Comparison of ENCODE assay signal across 8 cellular contexts in genomic region chr10:45419673-45420020, GRCh38. TPM values are rescaled to one million over a fixed set of nuclear protein-coding genes. Genes with fewer than 3 reads are reported as not detected.
DNase-seq lines count a peak whose midpoint lies in the region; ATAC-seq and TF ChIP-seq lines count a peak whose summit lies in the region.
"Had no signal": no experiment of that assay in that cellular context is flagged by ENCODE, and none has a peak within 500 bp of the region (broad histone marks: within the 10 kb centered on the region; RNA-seq: fewer than 3 reads in every experiment).

No MANE protein-coding gene starts in this region.

- H3K9me3 ChIP-seq in esophagus (ENCODE audit: control insufficient read depth in 2 of 2, insufficient read depth in 1 of 2, low read depth in 1 of 2, low read length in 1 of 2) (no peaks in the 10 kb centered on the region), neural progenitor cell (ENCODE audit: low read depth) (no peaks in the 10 kb centered on the region)

- peaks cover 3% of the 10 kb centered on the region for H3F3A ChIP-seq in neural progenitor cell (ENCODE audit: low read depth)

- peaks cover 0 to 8% of the 10 kb centered on the region in 2 donors for H3K4me1 ChIP-seq in esophagus (ENCODE audit: control insufficient read depth in 2 of 2, insufficient read depth in 2 of 2, low read length in 1 of 2)
- peaks cover 9% of the 10 kb centered on the region for H3K4me1 ChIP-seq in neural progenitor cell

- peak overlapping the region; percentile 81 for H2AFZ ChIP-seq in neural progenitor cell (replicated peaks)

- no peaks in the 10 kb centered on the region for H4K20me1 ChIP-seq in neural progenitor cell (ENCODE audit: low read depth)

- H3K27me3 Mint-ChIP-seq in IgD-negative memory B cell (no peaks in the 10 kb centered on the region), neural progenitor cell (ENCODE audit: insufficient read depth, low read depth) (peaks cover 9% of the 10 kb centered on the region)

- peak overlapping the region; percentile 74 for H3K27ac ChIP-seq in esophagus (ENCODE audit: low read depth in 2 of 2, low read length in 1 of 2)
- H3K27ac ChIP-seq in neural progenitor cell, result no peak overlapping the region
- H3K27ac ChIP-seq: SK-N-MC had no signal

- H3K79me2 ChIP-seq in neural progenitor cell (ENCODE audit: low read depth), result no peaks in the 10 kb centered on the region

- no peaks in the 10 kb centered on the region for H3K27me3 ChIP-seq in esophagus (ENCODE audit: control insufficient read depth in 1 of 2, insufficient read depth in 2 of 2, low read length in 2 of 2)
- H3K27me3 ChIP-seq in neural progenitor cell, result peaks cover 8% of the 10 kb centered on the region

- H3K9ac ChIP-seq in neural progenitor cell, result no peak overlapping the region

- H3K27ac Mint-ChIP-seq in IgD-negative memory B cell, result peak overlapping the region; percentile 89 to 97 (median 90)
- H3K27ac Mint-ChIP-seq in neural progenitor cell, result peak overlapping the region; percentile 18

- ATAC-seq in GM19328 (IDR thresholded peaks at IDR 0.05; ENCODE audit: unreplicated experiment) (peak; percentile 1), HG03280 (IDR thresholded peaks at IDR 0.05; ENCODE audit: unreplicated experiment) (no peak), HG02623 (IDR thresholded peaks at IDR 0.05; ENCODE audit: unreplicated experiment) (no peak)

- WGBS in esophagus, 2 donors, result 20 to 34% methylated on average over 11 of the region's 11 CpGs

- H3K4me2 ChIP-seq in neural progenitor cell, result peak overlapping the region; percentile 76

- H3K9me3 Mint-ChIP-seq in IgD-negative memory B cell, result no peaks in the 10 kb centered on the region
- H3K9me3 Mint-ChIP-seq in neural progenitor cell, result no peaks in the 10 kb centered on the region

- no peak for TF ChIP-seq CTCF in neural progenitor cell (IDR thresholded peaks at IDR 0.05)

- DNase-seq in neural progenitor cell (ENCODE audit: low spot score) (no peak), SKM-1 treated with dmso at 0.1 percent for 144 hours (lab: John Stamatoyannopoulos, UW; ENCODE audit: unreplicated experiment) (no peak)

- peak overlapping the region; percentile 75 to 96 (median 94) for H3K4me3 Mint-ChIP-seq in IgD-negative memory B cell
- H3K4me3 Mint-ChIP-seq in neural progenitor cell, result peak overlapping the region; percentile 92

- H3K4me3 ChIP-seq in esophagus (ENCODE audit: low read depth in 1 of 2, low read length in 2 of 2) (peak overlapping the region; percentile 39 to 40), neural progenitor cell (peak overlapping the region; percentile 43)
- H3K4me3 ChIP-seq: SK-N-MC had no signal

- H3K36me3 Mint-ChIP-seq in IgD-negative memory B cell, result no peaks in the 10 kb centered on the region
- no peaks in the 10 kb centered on the region for H3K36me3 Mint-ChIP-seq in neural progenitor cell

- H3K36me3 ChIP-seq in esophagus (ENCODE audit: control insufficient read depth in 2 of 2, insufficient read depth in 2 of 2, low read length in 1 of 2) (no peaks in the 10 kb centered on the region), neural progenitor cell (no peaks in the 10 kb centered on the region)

- peaks cover 33 to 46% (median 38%) of the 10 kb centered on the region in 3 donors for H3K4me1 Mint-ChIP-seq in IgD-negative memory B cell
- peaks cover 8% of the 10 kb centered on the region for H3K4me1 Mint-ChIP-seq in neural progenitor cell

RNA-seq across cellular contexts. Expression of gene ALOX5, which starts 45.6 kb away (rescaled TPM):
- 193 TPM for polyA plus RNA-seq in IgD-negative memory B cell
- 10 to 100 TPM in 1 of 2 donors, 1 to 10 TPM in 1; 8.3 to 12.2 TPM for polyA plus RNA-seq in esophagus
- 0.96 and 1.6 TPM in 2 replicates for total RNA-seq in neural progenitor cell (ENCODE audit: low replicate concordance)

Comparison
In these comparisons a context has a peak if more than half of its experiments do, and no peak if none do; other contexts are left out.
1. RNA of gene ALOX5, which starts 45.6 kb away (polyA plus RNA-seq): 193 TPM in IgD-negative memory B cell (single experiment); 8.3 to 12.2 TPM in esophagus; every median in the first group is over 10 times any median in the second.